In the genomic region with DNA sequence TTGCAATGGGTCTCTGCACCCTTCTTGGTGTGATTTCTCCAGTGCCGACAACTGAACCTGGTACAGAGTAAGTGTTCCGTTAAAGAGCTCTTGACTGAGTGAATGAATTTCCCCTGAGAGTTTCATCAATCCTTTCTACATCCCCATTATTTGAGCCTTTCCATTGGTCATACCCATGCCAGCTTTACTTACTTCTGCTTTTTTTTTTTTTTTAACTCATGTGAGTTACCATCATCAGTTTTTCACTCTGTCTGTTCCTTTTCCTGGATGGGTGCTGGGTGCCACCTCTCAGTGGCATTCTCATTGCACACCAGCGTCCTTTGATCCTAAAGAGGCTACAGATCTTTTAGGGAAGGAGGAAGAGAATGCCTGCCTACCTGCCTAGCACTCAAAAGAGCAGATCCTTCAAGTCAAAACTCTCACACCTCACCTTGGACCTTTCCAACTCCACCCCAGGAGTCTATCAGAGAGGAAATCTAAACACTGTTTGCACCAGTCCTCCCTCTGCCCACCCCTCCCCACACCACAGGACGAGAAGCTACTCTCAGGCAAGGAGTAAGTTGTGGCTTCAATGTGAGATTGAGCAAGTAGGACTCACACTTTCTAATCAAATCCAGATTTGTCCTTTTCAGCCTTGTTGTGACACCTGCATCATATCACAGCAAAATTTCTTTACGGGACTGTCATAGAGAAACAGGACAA, we compare ENCODE assay signal across 9 cellular contexts. TPM values are rescaled to one million over a fixed set of nuclear protein-coding genes. Genes with fewer than 3 reads are reported as not detected.
A peak's percentile ranks its signal among the peaks of the same experiment; 100 is the strongest.
DNase-seq lines count a peak whose midpoint lies in the region; ATAC-seq, FAIRE-seq and TF ChIP-seq lines count a peak whose summit lies in the region.
"Had no signal": no experiment of that assay in that cellular context is flagged by ENCODE, and none has a peak within 500 bp of the region (broad histone marks: within the 10 kb centered on the region; RNA-seq: fewer than 3 reads in every experiment).

No MANE protein-coding gene starts in this region.

- H3K4me1 ChIP-seq in right lobe of liver, result no peaks in the 10 kb centered on the region
- peaks cover 55% of the 10 kb centered on the region for H3K4me1 ChIP-seq in HepG2 (ENCODE audit: insufficient read depth, low read length)
- H3K4me1 ChIP-seq in aorta (ENCODE audit: control insufficient read depth in 1 of 2, insufficient read depth in 2 of 2, low read length in 2 of 2), result no peaks in the 10 kb centered on the region

- H3K4me3 ChIP-seq in right lobe of liver (no peak overlapping the region), HepG2 (replicated peaks in 1 of 3; ENCODE audit: insufficient read depth in 1 of 3, low read depth in 2 of 3, low read length in 3 of 3) (no peak overlapping the region), aorta (ENCODE audit: low read length in 2 of 2) (no peak overlapping the region)

- H3K36me3 ChIP-seq in right lobe of liver (no peaks in the 10 kb centered on the region), HepG2 (replicated peaks in 1 of 2; ENCODE audit: control insufficient read depth in 1 of 2, insufficient read depth in 2 of 2, low read length in 2 of 2) (no peaks in the 10 kb centered on the region), aorta (ENCODE audit: control insufficient read depth in 1 of 2, insufficient read depth in 2 of 2, low read length in 1 of 2) (no peaks in the 10 kb centered on the region)

- intact Hi-C loops in right lobe of liver (cut with DNase I), result no loop called here
- intact Hi-C loops in HepG2 (cut with micrococcal nuclease; ENCODE audit: unreplicated experiment), result no loop called here
- intact Hi-C loops in aorta (cut with DNase I), result no loop called here

- no peak for TF ChIP-seq RAD21 in HepG2 (CRISPR knock-in tag; IDR thresholded peaks at IDR 0.05)

- in situ Hi-C loops in HepG2 (cut with HindIII; ENCODE audit: extremely low pct_ligation_motif_present, low pct_unique_long_range_greater_than_20kb), result no loop called here

- POLR2A ChIA-PET in HepG2 (lab: Yijun Ruan, JAX), result no interaction called here

- WGBS in right lobe of liver (ENCODE audit: insufficient coverage, low coverage, low lambda C conversion rate, missing lambda C conversion rate), result 70% methylated on average over 3 of the region's 5 CpGs
- 76% methylated on average over 5 of the region's 5 CpGs for WGBS in HepG2 (ENCODE audit: low lambda C conversion rate)
- WGBS in aorta, 2 donors, result 85 to 87% methylated on average over 5 of the region's 5 CpGs

- TF ChIP-seq POLR2A in right lobe of liver (IDR thresholded peaks at IDR 0.05), result peak; percentile 33
- TF ChIP-seq POLR2A in HepG2 (IDR thresholded peaks at IDR 0.05; ENCODE audit: insufficient read depth in 1 of 2, low read depth in 2 of 2, low read length in 2 of 2), result no peak

- CTCF ChIA-PET in HepG2 (lab: Yijun Ruan, JAX; ENCODE audit: low intra/inter-chr PET ratio, low total read pairs), result no interaction called here

- TF ChIP-seq EP300 in HepG2 (IDR thresholded peaks at IDR 0.05; ENCODE audit: low read depth in 2 of 2, low read length in 2 of 2) (no peak), HepG2 (CRISPR knock-in tag; IDR thresholded peaks at IDR 0.05; ENCODE audit: borderline replicate concordance) (no peak)

- no peak overlapping the region for H2AFZ ChIP-seq in HepG2 (ENCODE audit: low read length)

- H3K4me2 ChIP-seq in HepG2 (ENCODE audit: low read depth, low read length), result no peak overlapping the region

- H3K79me2 ChIP-seq in HepG2 (ENCODE audit: insufficient read depth, low read length), result no peaks in the 10 kb centered on the region

- no peak overlapping the region for H3K9ac ChIP-seq in HepG2 (ENCODE audit: insufficient read depth, low read depth, low read length)

- H3K9me3 ChIP-seq in right lobe of liver (no peaks in the 10 kb centered on the region), HepG2 (ENCODE audit: low read length) (no peaks in the 10 kb centered on the region), aorta (ENCODE audit: control insufficient read depth, low read length) (no peaks in the 10 kb centered on the region)

- H4K20me1 ChIP-seq in HepG2 (ENCODE audit: insufficient read depth, low read length), result no peaks in the 10 kb centered on the region

- DNase-seq in right lobe of liver (no peak), HepG2 (ENCODE audit: low spot score) (no peak), SIG-M5 treated with dmso at 0.1 percent for 504 hours (lab: John Stamatoyannopoulos, UW; ENCODE audit: unreplicated experiment) (peak; percentile 95), islet precursor cell (peak; percentile 21), aorta (no peak), HT-29 (ENCODE audit: low spot score) (no peak), ecto neural progenitor cell (ENCODE audit: low spot score) (no peak)

- no peak for FAIRE-seq in HepG2 (lab: Jason Lieb, UNC)

- ATAC-seq in right lobe of liver (peak in 2 of 4 donors; percentile 27 to 43), HepG2 (no peak), aorta (ENCODE audit: low FRiP score) (peak; percentile 42), GM21360 (IDR thresholded peaks at IDR 0.05; ENCODE audit: unreplicated experiment) (no peak)

- H3K27me3 ChIP-seq in right lobe of liver, result no peaks in the 10 kb centered on the region
- peaks cover 0 to 3% of the 10 kb centered on the region in 2 experiments; a peak in 2 of 5 replicates for H3K27me3 ChIP-seq in HepG2 (ENCODE audit: control insufficient read depth in 1 of 2, insufficient read depth in 2 of 2, low read length in 2 of 2)
- no peaks in the 10 kb centered on the region for H3K27me3 ChIP-seq in aorta (ENCODE audit: control insufficient read depth in 1 of 2, insufficient read depth in 2 of 2, low read length in 1 of 2)

- no peak for TF ChIP-seq CTCF in right lobe of liver (IDR thresholded peaks at IDR 0.05)
- TF ChIP-seq CTCF in HepG2 (CRISPR knock-in tag; IDR thresholded peaks at IDR 0.05), result no peak

- BruUV-seq in HepG2 (replicated peaks; lab: Mats Ljungman, UMichigan), result no TSS peak

- H3K27ac ChIP-seq in right lobe of liver (no peak overlapping the region), HepG2 (ENCODE audit: extremely low read length, insufficient read depth, low read length) (no peak overlapping the region), aorta (ENCODE audit: low read depth in 1 of 2, low read length in 2 of 2) (no peak overlapping the region)
- H3K27ac ChIP-seq: C4-2B had no signal

TF ChIP-seq in HepG2, 621 proteins besides CTCF, POLR2A, EP300 and RAD21:
- TF ChIP-seq, protein P1, sequence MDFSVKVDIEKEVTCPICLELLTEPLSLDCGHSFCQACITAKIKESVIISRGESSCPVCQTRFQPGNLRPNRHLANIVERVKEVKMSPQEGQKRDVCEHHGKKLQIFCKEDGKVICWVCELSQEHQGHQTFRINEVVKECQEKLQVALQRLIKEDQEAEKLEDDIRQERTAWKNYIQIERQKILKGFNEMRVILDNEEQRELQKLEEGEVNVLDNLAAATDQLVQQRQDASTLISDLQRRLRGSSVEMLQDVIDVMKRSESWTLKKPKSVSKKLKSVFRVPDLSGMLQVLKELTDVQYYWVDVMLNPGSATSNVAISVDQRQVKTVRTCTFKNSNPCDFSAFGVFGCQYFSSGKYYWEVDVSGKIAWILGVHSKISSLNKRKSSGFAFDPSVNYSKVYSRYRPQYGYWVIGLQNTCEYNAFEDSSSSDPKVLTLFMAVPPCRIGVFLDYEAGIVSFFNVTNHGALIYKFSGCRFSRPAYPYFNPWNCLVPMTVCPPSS (IDR thresholded peaks at IDR 0.05), result no peak
- TF ChIP-seq PAWR (CRISPR knock-in tag; IDR thresholded peaks at IDR 0.05; ENCODE audit: borderline replicate concordance) (no peak), TCF7L2 (IDR thresholded peaks at IDR 0.05; ENCODE audit: low read depth, low read length) (no peak), NFIC (IDR thresholded peaks at IDR 0.05; ENCODE audit: low read length) (no peak), HES4 (CRISPR knock-in tag; IDR thresholded peaks at IDR 0.05; ENCODE audit: borderline replicate concordance) (no peak), GATA4 (IDR thresholded peaks at IDR 0.05; ENCODE audit: borderline replicate concordance, low read depth) (no peak), ZBTB7B (CRISPR knock-in tag; IDR thresholded peaks at IDR 0.05) (no peak), DNMT1 (CRISPR knock-in tag; IDR thresholded peaks at IDR 0.05) (no peak), RNF2 (conservative IDR thresholded peaks at IDR 0.05; ENCODE audit: low read depth) (no peak), SCMH1 (CRISPR knock-in tag; IDR thresholded peaks at IDR 0.05; ENCODE audit: borderline replicate concordance) (no peak), ZNF891 (CRISPR knock-in tag; IDR thresholded peaks at IDR 0.05) (no peak), BHLHE40 (IDR thresholded peaks at IDR 0.05; ENCODE audit: low read length) (no peak), REL (CRISPR knock-in tag; conservative IDR thresholded peaks at IDR 0.05) (no peak), ZSCAN12 (CRISPR knock-in tag; IDR thresholded peaks at IDR 0.05) (no peak)

RNA-seq across cellular contexts. Expression of a gene that starts 13.1 kb away (rescaled TPM):
- 10 to 100 TPM; 21.9 to 33.8 (median 24.8) TPM for total RNA-seq in right lobe of liver
- total RNA-seq in HepG2 (2016; rRNA removed; fragmentation: Illumina TruSeq; extraction: Trizol), result 55.9 and 61.2 TPM in 2 replicates
- 201 and 217 TPM in 2 replicates for total RNA-seq in HepG2 (2016; cell fraction: cytosol; rRNA removed; fragmentation: Illumina TruSeq; extraction: Trizol; ENCODE audit: low read depth)
- 52.9 and 64.6 TPM in 2 replicates for total RNA-seq in HepG2 (2016; cell fraction: insoluble cytoplasmic fraction; rRNA removed; fragmentation: Illumina TruSeq; extraction: Trizol)
- total RNA-seq in HepG2 (2016; cell fraction: membrane; rRNA removed; fragmentation: Illumina TruSeq; extraction: Trizol), result 111 and 117 TPM in 2 replicates
- total RNA-seq in HepG2 (2016; cell fraction: nucleus; rRNA removed; fragmentation: Illumina TruSeq; extraction: Trizol), result 87.7 and 94.7 TPM in 2 replicates
- polyA plus RNA-seq in HepG2 (2011; rRNA removed), result 14.3 and 16.0 TPM in 2 replicates
- polyA plus RNA-seq in HepG2 (2011; cell fraction: cytosol; rRNA removed), result 10.3 and 13.3 TPM in 2 replicates
- polyA plus RNA-seq in HepG2 (2011; cell fraction: nucleus; rRNA removed), result 39.8 and 44.5 TPM in 2 replicates
- polyA plus RNA-seq in HepG2 (2012), result 36.2 and 40.8 TPM in 2 replicates
- 10.3 and 13.7 TPM in 2 replicates for polyA plus RNA-seq in HepG2 (2016; cell fraction: cytosol; fragmentation: Illumina TruSeq; extraction: Trizol; ENCODE audit: low read depth)
- polyA plus RNA-seq in HepG2 (2016; cell fraction: insoluble cytoplasmic fraction; fragmentation: Illumina TruSeq; extraction: Trizol; ENCODE audit: low read depth), result 42.1 and 42.7 TPM in 2 replicates
- 25.5 and 25.9 TPM in 2 replicates for polyA plus RNA-seq in HepG2 (2016; cell fraction: membrane; fragmentation: Illumina TruSeq; extraction: Trizol; ENCODE audit: low read depth)
- 86.8 and 90.5 TPM in 2 replicates for polyA plus RNA-seq in HepG2 (2016; cell fraction: nucleus; fragmentation: Illumina TruSeq; extraction: Trizol; ENCODE audit: insufficient read depth, low read depth)
- polyA minus RNA-seq in HepG2 (2011; rRNA and poly(A)+ RNA removed; ENCODE audit: low replicate concordance), result 30.9 and 34.8 TPM in 2 replicates
- polyA minus RNA-seq in HepG2 (2011; cell fraction: cytosol; rRNA and poly(A)+ RNA removed), result 30.4 and 30.9 TPM in 2 replicates
- polyA minus RNA-seq in HepG2 (2011; cell fraction: nucleus; rRNA and poly(A)+ RNA removed), result 88.7 and 110 TPM in 2 replicates
- total RNA-seq in aorta, result 10 to 100 TPM; 46.9 to 60.0 TPM
- polyA plus RNA-seq in aorta, result 10 to 100 TPM; 16.3 to 28.9 TPM
- 39.4 and 47.6 TPM in 2 replicates for total RNA-seq in HT-29 (2014; rRNA removed; shearing (Covaris generic))

Comparison
In these comparisons a context has a peak if more than half of its experiments do, and no peak if none do; other contexts are left out.
1. DNase-seq: peak in SIG-M5 treated with dmso at 0.1 percent for 504 hours (single experiment) and islet precursor cell (single experiment); none in right lobe of liver (0 of 3), HepG2 (single experiment), aorta (0 of 2), HT-29 (single experiment) and ecto neural progenitor cell (single experiment).